Comparison of ENCODE assay signal across 21 cellular contexts in genomic region chr18:75341897-75342296, GRCh38.
"Had no signal": no experiment of that assay in that cellular context is flagged by ENCODE, and none has a peak within 500 bp of the region (broad histone marks: within the 10 kb centered on the region; RNA-seq: fewer than 3 reads in every experiment).

No MANE protein-coding gene starts in this region.

- H3K36me3 ChIP-seq: gastrocnemius medialis, suprapubic skin, transverse colon, upper lobe of right lung, uterus had no signal

- H3K4me1 ChIP-seq: gastrocnemius medialis, parathyroid adenoma, suprapubic skin, transverse colon, upper lobe of right lung, uterus had no signal

- H3K27me3 ChIP-seq: gastrocnemius medialis, transverse colon, upper lobe of right lung, uterus had no signal

- ATAC-seq: gastrocnemius medialis; mucosa of descending colon; natural killer cell treated with Interleukin-12 subunit alpha and Interleukin-12 subunit beta and Interleukin-15 and Interleukin-18, amount 100 ng/mL, for 72 hours; stimulated activated naive CD8-positive, alpha-beta T cell treated with anti-CD3 and anti-CD28 coated beads, Interleukin-15, amount 100 ng/mL, for 72 hours; upper lobe of right lung had no signal

- H3K4me3 ChIP-seq: dorsolateral prefrontal cortex, gastrocnemius medialis, lung, mucosa of descending colon, smooth muscle cell, suprapubic skin, transverse colon, upper lobe of right lung, uterus had no signal

- H2AFZ ChIP-seq: parathyroid adenoma had no signal

- H3K9ac ChIP-seq: parathyroid adenoma had no signal

- H3K9me3 ChIP-seq: gastrocnemius medialis, mucosa of descending colon, suprapubic skin, transverse colon, upper lobe of right lung, uterus had no signal

- H3K27ac ChIP-seq: dorsolateral prefrontal cortex, gastrocnemius medialis, parathyroid adenoma, suprapubic skin, transverse colon, upper lobe of right lung, uterus had no signal

- DNase-seq: cortex of kidney; effector CD4-positive, alpha-beta T cell; foreskin fibroblast; gastrocnemius medialis; mucosa of descending colon; naive B cell; stimulated activated CD4-positive, alpha-beta T cell treated with anti-CD3 and anti-CD28 coated beads, Interleukin-12 subunit alpha, Interleukin-12 subunit beta, amount 100 ng/mL, for 4 hours; stimulated activated CD4-positive, alpha-beta T cell treated with anti-CD3 and anti-CD28 coated beads, Interleukin-1b, Interleukin-23, amount 100 ng/mL, for 48 hours; stimulated activated CD4-positive, alpha-beta T cell treated with anti-CD3 and anti-CD28 coated beads, Interleukin-4, amount 100 ng/mL, for 1 hour; stimulated activated CD8-positive, alpha-beta memory T cell treated with anti-CD3 and anti-CD28 coated beads, Interleukin-4, amount 100 ng/mL, for 48 hours; stimulated activated naive CD4-positive, alpha-beta T cell; stimulated activated naive CD8-positive, alpha-beta T cell treated with anti-CD3 and anti-CD28 coated beads, Interleukin-15, amount 100 ng/mL, for 72 hours; transverse colon; upper lobe of right lung; uterus had no signal

- H3K4me2 ChIP-seq: smooth muscle cell had no signal
